Comparison of ENCODE assay signal across 8 cellular contexts in genomic region chr9:136093995-136094881, GRCh38. TPM values are rescaled to one million over a fixed set of nuclear protein-coding genes. Genes with fewer than 3 reads are reported as not detected.
DNase-seq lines count a peak whose midpoint lies in the region; ATAC-seq and TF ChIP-seq lines count a peak whose summit lies in the region.

No MANE protein-coding gene starts in this region.

- H3K4me1 ChIP-seq in HEK293 (ENCODE audit: control insufficient read depth, insufficient read depth, low read length) (peaks cover 3% of the 10 kb centered on the region), iPS-18a (ENCODE audit: control insufficient read depth, low read depth, low read length) (peaks cover 3% of the 10 kb centered on the region), skeletal muscle tissue (ENCODE audit: control insufficient read depth in 3 of 3, insufficient read depth in 3 of 3, low read length in 3 of 3) (peaks cover 52 to 61% (median 55%) of the 10 kb centered on the region in 3 donors)

- H3K27ac ChIP-seq in HEK293 (ENCODE audit: extremely low read depth, low read depth, low read length) (peak overlapping the region; percentile 88), iPS-18a (ENCODE audit: low read length) (no peak overlapping the region), skeletal muscle tissue (ENCODE audit: low read depth, low read length) (peak overlapping the region; percentile 96)

- H3K9me3 Mint-ChIP-seq in brain = peaks cover 0 to 2% (median 0%) of the 10 kb centered on the region in 5 experiments

- POLR2A ChIA-PET in HEK293 (lab: Yijun Ruan, JAX) = interaction anchor here (0.8 to 6.9 kb wide), 4 partner anchors 15 to 42 kb away, joined by 3 to 84 read pairs (median 10); no protein-coding TSS in a partner anchor

- peaks cover 48% of the 10 kb centered on the region for H3K4me1 Mint-ChIP-seq in brain

- peak overlapping the region; percentile 68 to 80 (median 70) for H3K4me3 Mint-ChIP-seq in brain

- DNase-seq in T-helper 22 cell (ENCODE audit: low read depth) (peak; percentile 25), iPS-NIHi7 (ENCODE audit: extremely low spot score) (no peak), NCI-H524 treated with DMSO at 0.1 percent for 48 hours (lab: John Stamatoyannopoulos, UW) (no peak)

- H3K36me3 ChIP-seq in HEK293 (ENCODE audit: control insufficient read depth in 2 of 2, insufficient read depth in 1 of 2, low read length in 2 of 2) (peaks cover 0 to 11% of the 10 kb centered on the region in 2 experiments; a peak in 1 of 3 replicates), iPS-18a (ENCODE audit: control insufficient read depth, low read depth, low read length) (no peaks in the 10 kb centered on the region), skeletal muscle tissue (ENCODE audit: control insufficient read depth in 3 of 3, insufficient read depth in 3 of 3, low read length in 3 of 3) (peaks cover 0 to 9% (median 0%) of the 10 kb centered on the region in 3 donors)

- H3K27me3 Mint-ChIP-seq in brain = no peaks in the 10 kb centered on the region

- H3K27me3 ChIP-seq in iPS-18a (ENCODE audit: control insufficient read depth, insufficient read depth, low read length) = peaks cover 41% of the 10 kb centered on the region
- H3K27me3 ChIP-seq in skeletal muscle tissue (ENCODE audit: control insufficient read depth in 3 of 3, insufficient read depth in 3 of 3, low read length in 3 of 3) = peaks cover 0 to 8% (median 0%) of the 10 kb centered on the region in 3 donors

- H3K9ac ChIP-seq in iPS-18a (ENCODE audit: low read length) = no peak overlapping the region
- H3K9ac ChIP-seq in skeletal muscle tissue (ENCODE audit: low read depth in 1 of 3, low read length in 3 of 3) = peak overlapping the region; percentile 88 to 94 (median 94)

- H3K4me3 ChIP-seq in HEK293 (ENCODE audit: low read depth, low read length) (peak overlapping the region; percentile 63), iPS-18a (ENCODE audit: low read length) (peak overlapping the region; percentile 47), skeletal muscle tissue (ENCODE audit: low read length in 3 of 3) (peak overlapping the region; percentile 72 to 76 (median 73))

- CTCF ChIA-PET in HEK293 (lab: Yijun Ruan, JAX) = interaction anchor here (0.5 to 2.0 kb wide), 7 partner anchors 28 to 312 kb away, joined by 3 to 16 read pairs (median 4); no protein-coding TSS in a partner anchor

- ATAC-seq in GM18867 (IDR thresholded peaks at IDR 0.05; ENCODE audit: unreplicated experiment) = no peak

- peak overlapping the region in 1 of 5 experiments; percentile 69 for H3K27ac Mint-ChIP-seq in brain

- TF ChIP-seq CTCF in HEK293 (tag by site-specific recombination; IDR thresholded peaks at IDR 0.05) = peak; percentile 30; the same call in 1 of the 2 replicates
- TF ChIP-seq CTCF in brain (conservative IDR thresholded peaks at IDR 0.05) = no peak

- no peaks in the 10 kb centered on the region for H3K36me3 Mint-ChIP-seq in brain

- H3K9me3 ChIP-seq in HEK293 (ENCODE audit: control insufficient read depth, insufficient read depth, low read depth, low read length) = no peaks in the 10 kb centered on the region
- H3K9me3 ChIP-seq in iPS-18a (ENCODE audit: control insufficient read depth, low read depth, low read length) = no peaks in the 10 kb centered on the region
- H3K9me3 ChIP-seq in skeletal muscle tissue (ENCODE audit: control insufficient read depth in 3 of 3, low read length in 3 of 3) = no peaks in the 10 kb centered on the region

TF ChIP-seq in HEK293, 187 proteins besides CTCF, POLR2A, EP300 and RAD21 (continues in another document):
- TF ChIP-seq ZNF211 (tag by site-specific recombination; IDR thresholded peaks at IDR 0.05; ENCODE audit: low read depth) = no peak
- TF ChIP-seq OVOL3 (tag by site-specific recombination; IDR thresholded peaks at IDR 0.05) = no peak
- TF ChIP-seq PRDM2 (tag by site-specific recombination; IDR thresholded peaks at IDR 0.05; ENCODE audit: borderline replicate concordance) = no peak
- TF ChIP-seq REST (tag by site-specific recombination; IDR thresholded peaks at IDR 0.05) = no peak
- TF ChIP-seq ZNF214 (tag by site-specific recombination; IDR thresholded peaks at IDR 0.05; ENCODE audit: borderline replicate concordance) = no peak
- peak; percentile 50; the same call in 1 of the 2 replicates for TF ChIP-seq ZFP37 (tag by site-specific recombination; IDR thresholded peaks at IDR 0.05)
- TF ChIP-seq ZFP3 (tag by site-specific recombination; IDR thresholded peaks at IDR 0.05; ENCODE audit: low read depth) = no peak
- TF ChIP-seq ZSCAN4 (tag by site-specific recombination; IDR thresholded peaks at IDR 0.05) = no peak
- peak; percentile 70; the same call in 1 of the 2 replicates for TF ChIP-seq ZNF501 (tag by site-specific recombination; IDR thresholded peaks at IDR 0.05)
- no peak for TF ChIP-seq ZNF747 (tag by site-specific recombination; IDR thresholded peaks at IDR 0.05)
- 0 out of 2 replicates have a peak, but pooled peaks have one; percentile 10 for TF ChIP-seq ZNF660 (tag by site-specific recombination; IDR thresholded peaks at IDR 0.05)

RNA-seq across cellular contexts. Expression of gene NACC2, which starts 0.9 kb away (rescaled TPM):
- 20.6 TPM for polyA plus RNA-seq in brain (ENCODE audit: insufficient read depth, low read depth, low replicate concordance)
- 7.3 TPM for total RNA-seq in skeletal muscle tissue

RNA-seq across cellular contexts. Expression of gene TMEM250, which starts 24.4 kb away (rescaled TPM):
- polyA plus RNA-seq in brain (ENCODE audit: insufficient read depth, low read depth, low replicate concordance) = 36.6 TPM
- total RNA-seq in skeletal muscle tissue = 24.0 TPM
